ENCODE assay signal across 22 cellular contexts in genomic region chr1:230544758-230545157, GRCh38.
DNase-seq lines count a peak whose midpoint lies in the region; ATAC-seq, FAIRE-seq and TF ChIP-seq lines count a peak whose summit lies in the region.
"Had no signal": no experiment of that assay in that cellular context is flagged by ENCODE, and none has a peak within 500 bp of the region (broad histone marks: within the 10 kb centered on the region; RNA-seq: fewer than 3 reads in every experiment).

No MANE protein-coding gene starts in this region.

- no peaks in the 10 kb centered on the region for H3K79me2 ChIP-seq in HepG2 (ENCODE audit: insufficient read depth, low read length)

- POLR2A ChIA-PET in HepG2 (lab: Yijun Ruan, JAX) (no interaction called here), WTC11 (lab: Charles Lee) (no interaction called here)

- TF ChIP-seq CTCF in HepG2 (CRISPR knock-in tag; IDR thresholded peaks at IDR 0.05) (no peak), right lobe of liver (IDR thresholded peaks at IDR 0.05) (no peak), WTC11 (IDR thresholded peaks at IDR 0.05) (no peak)

- CTCF ChIA-PET in HepG2 (lab: Yijun Ruan, JAX; ENCODE audit: low intra/inter-chr PET ratio, low total read pairs) = no interaction called here
- CTCF ChIA-PET in WTC11 (lab: Charles Lee) = no interaction called here

- H3K36me3 ChIP-seq in HepG2 (replicated peaks in 1 of 2; ENCODE audit: control insufficient read depth in 1 of 2, insufficient read depth in 2 of 2, low read length in 2 of 2) (no peaks in the 10 kb centered on the region), right lobe of liver (no peaks in the 10 kb centered on the region)
- H3K36me3 ChIP-seq: BE2C; BLaER1 treated with 17β-estradiol and CSF1 and Interleukin-3, amounts not matched to agents 10 nM and 100 nM had no signal

- no peaks in the 10 kb centered on the region for H4K20me1 ChIP-seq in HepG2 (ENCODE audit: insufficient read depth, low read length)
- H4K20me1 ChIP-seq: BLaER1 treated with 17β-estradiol and CSF1 and Interleukin-3, amounts not matched to agents 10 nM and 100 nM had no signal

- no peak overlapping the region for H3K27ac Mint-ChIP-seq in WTC11
- H3K27ac Mint-ChIP-seq: CD4-positive, alpha-beta T cell; GM23338; H9 had no signal

- H3K4me1 Mint-ChIP-seq in WTC11 = no peaks in the 10 kb centered on the region
- H3K4me1 Mint-ChIP-seq: CD8-positive, alpha-beta memory T cell had no signal

- in situ Hi-C loops in HepG2 (cut with HindIII; ENCODE audit: extremely low pct_ligation_motif_present, low pct_unique_long_range_greater_than_20kb) = no loop called here

- DNase-seq in HepG2 (ENCODE audit: low spot score) (no peak), right lobe of liver (no peak), WTC11 (ENCODE audit: low spot score) (no peak), erythroblast (lab: John Stamatoyannopoulos, UW) (peak; percentile 5 to 9), dedifferentiated amniotic fluid mesenchymal stem cell (ENCODE audit: extremely low spot score) (no peak), NCI-H1092 treated with DMSO at 0.1 percent for 48 hours (lab: John Stamatoyannopoulos, UW) (no peak)
- DNase-seq: ACHN; AML-193; BE2C; CD4-positive, alpha-beta T cell; CD8-positive, alpha-beta memory T cell; DMS 273 treated with DMSO at 0.1 percent for 48 hours; DND-41; H9 had no signal

- H3K27me3 Mint-ChIP-seq in WTC11 (ENCODE audit: low read depth) = peaks cover 3% of the 10 kb centered on the region; the same call in 1 of the 2 replicates

- H3K4me3 ChIP-seq in HepG2 (replicated peaks in 1 of 3; ENCODE audit: insufficient read depth in 1 of 3, low read depth in 2 of 3, low read length in 3 of 3) (no peak overlapping the region), right lobe of liver (no peak overlapping the region)
- H3K4me3 ChIP-seq: BLaER1 treated with 17β-estradiol and CSF1 and Interleukin-3, amounts not matched to agents 10 nM and 100 nM; GM12878; GM23338 had no signal

- H3K9me3 ChIP-seq in HepG2 (ENCODE audit: low read length) = no peaks in the 10 kb centered on the region
- H3K9me3 ChIP-seq in right lobe of liver = no peaks in the 10 kb centered on the region
- H3K9me3 ChIP-seq: BE2C; BLaER1 treated with 17β-estradiol and CSF1 and Interleukin-3, amounts not matched to agents 10 nM and 100 nM had no signal

- no peak overlapping the region for H3K9ac ChIP-seq in HepG2 (ENCODE audit: insufficient read depth, low read depth, low read length)
- H3K9ac ChIP-seq: BLaER1 treated with 17β-estradiol and CSF1 and Interleukin-3, amounts not matched to agents 10 nM and 100 nM had no signal

- intact Hi-C loops in HepG2 (cut with micrococcal nuclease; ENCODE audit: unreplicated experiment) = no loop called here
- intact Hi-C loops in right lobe of liver (cut with DNase I) = no loop called here

- no TSS peak for BruUV-seq in HepG2 (replicated peaks; lab: Mats Ljungman, UMichigan)

- H2AFZ ChIP-seq in HepG2 (ENCODE audit: low read length) = no peak overlapping the region
- H2AFZ ChIP-seq: GM23338 had no signal

- H3K4me1 ChIP-seq in HepG2 (ENCODE audit: insufficient read depth, low read length) = no peaks in the 10 kb centered on the region
- H3K4me1 ChIP-seq in right lobe of liver = no peaks in the 10 kb centered on the region
- H3K4me1 ChIP-seq: BE2C had no signal

- no peak overlapping the region for H3K4me2 ChIP-seq in HepG2 (ENCODE audit: low read depth, low read length)
- H3K4me2 ChIP-seq: BLaER1 treated with 17β-estradiol and CSF1 and Interleukin-3, amounts not matched to agents 10 nM and 100 nM; GM23338 had no signal

- no peaks in the 10 kb centered on the region for H3K36me3 Mint-ChIP-seq in WTC11
- H3K36me3 Mint-ChIP-seq: CD14-positive monocyte; CD8-positive, alpha-beta memory T cell had no signal

- no peak overlapping the region for H3K27ac ChIP-seq in HepG2 (ENCODE audit: extremely low read length, insufficient read depth, low read length)
- H3K27ac ChIP-seq in right lobe of liver = no peak overlapping the region
- H3K27ac ChIP-seq: BLaER1 treated with 17β-estradiol and CSF1 and Interleukin-3, amounts not matched to agents 10 nM and 100 nM had no signal

- H3K9me3 Mint-ChIP-seq in WTC11 = no peaks in the 10 kb centered on the region
- H3K9me3 Mint-ChIP-seq: CD4-positive, alpha-beta T cell; CD8-positive, alpha-beta memory T cell; GM23338; H9 had no signal

- H3K27me3 ChIP-seq in HepG2 (ENCODE audit: control insufficient read depth in 1 of 2, insufficient read depth in 2 of 2, low read length in 2 of 2) = no peaks in the 10 kb centered on the region
- H3K27me3 ChIP-seq in right lobe of liver = no peaks in the 10 kb centered on the region
- H3K27me3 ChIP-seq: BE2C; BLaER1 treated with 17β-estradiol and CSF1 and Interleukin-3, amounts not matched to agents 10 nM and 100 nM had no signal

- TF ChIP-seq EP300 in HepG2 (IDR thresholded peaks at IDR 0.05; ENCODE audit: low read depth in 2 of 2, low read length in 2 of 2) (no peak), HepG2 (CRISPR knock-in tag; IDR thresholded peaks at IDR 0.05; ENCODE audit: borderline replicate concordance) (no peak)

- ATAC-seq in HepG2 = no peak
- no peak for ATAC-seq in right lobe of liver
- no peak for ATAC-seq in WTC11
- ATAC-seq in GM18868 (IDR thresholded peaks at IDR 0.05; ENCODE audit: unreplicated experiment) = no peak
- ATAC-seq: GM12878, GM23338, HCT116 had no signal

- no peak overlapping the region for H3K4me3 Mint-ChIP-seq in WTC11
- H3K4me3 Mint-ChIP-seq: CD14-positive monocyte; CD4-positive, alpha-beta T cell; CD8-positive, alpha-beta memory T cell; GM23338; H9 had no signal

- TF ChIP-seq POLR2A in HepG2 (IDR thresholded peaks at IDR 0.05; ENCODE audit: insufficient read depth in 1 of 2, low read depth in 2 of 2, low read length in 2 of 2) (no peak), right lobe of liver (IDR thresholded peaks at IDR 0.05) (no peak), erythroblast (IDR thresholded peaks at IDR 0.05; ENCODE audit: low read length) (no peak)

- no peak for TF ChIP-seq RAD21 in HepG2 (CRISPR knock-in tag; IDR thresholded peaks at IDR 0.05)

- no peak for FAIRE-seq in HepG2 (lab: Jason Lieb, UNC)
- FAIRE-seq: D721Med, G401.6, GM12878 had no signal

TF ChIP-seq in HepG2, 621 proteins besides CTCF, POLR2A, EP300 and RAD21 (continues in another document):
- TF ChIP-seq NFE2L2 (IDR thresholded peaks at IDR 0.05; ENCODE audit: low read length) = peak; percentile 85
- TF ChIP-seq MAFK (conservative IDR thresholded peaks at IDR 0.05 in 1 of 2, IDR thresholded peaks at IDR 0.05 in 1 of 2; ENCODE audit: low read length in 2 of 2) = 0 out of 4 replicates have a peak, but pooled peaks of 1 of the 2 experiments have one; percentile 18
- no peak for TF ChIP-seq ZC3H13 (CRISPR knock-in tag; IDR thresholded peaks at IDR 0.05)
- no peak for TF ChIP-seq STAT5B (CRISPR knock-in tag; IDR thresholded peaks at IDR 0.05)

TF ChIP-seq in WTC11, 78 proteins besides CTCF, POLR2A, EP300 and RAD21:
- TF ChIP-seq NFE2L1 (CRISPR knock-in tag; IDR thresholded peaks at IDR 0.05) = 0 out of 2 replicates have a peak, but pooled peaks have one; percentile 27
- TF ChIP-seq, protein P1, sequence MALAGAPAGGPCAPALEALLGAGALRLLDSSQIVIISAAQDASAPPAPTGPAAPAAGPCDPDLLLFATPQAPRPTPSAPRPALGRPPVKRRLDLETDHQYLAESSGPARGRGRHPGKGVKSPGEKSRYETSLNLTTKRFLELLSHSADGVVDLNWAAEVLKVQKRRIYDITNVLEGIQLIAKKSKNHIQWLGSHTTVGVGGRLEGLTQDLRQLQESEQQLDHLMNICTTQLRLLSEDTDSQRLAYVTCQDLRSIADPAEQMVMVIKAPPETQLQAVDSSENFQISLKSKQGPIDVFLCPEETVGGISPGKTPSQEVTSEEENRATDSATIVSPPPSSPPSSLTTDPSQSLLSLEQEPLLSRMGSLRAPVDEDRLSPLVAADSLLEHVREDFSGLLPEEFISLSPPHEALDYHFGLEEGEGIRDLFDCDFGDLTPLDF (CRISPR knock-in tag; IDR thresholded peaks at IDR 0.05) = no peak

Comparison
In these comparisons a context has a peak if more than half of its experiments do, and no peak if none do; other contexts are left out.
1. DNase-seq: peak in erythroblast (2 of 2); none in HepG2 (single experiment), right lobe of liver (0 of 3), WTC11 (single experiment), dedifferentiated amniotic fluid mesenchymal stem cell (single experiment) and NCI-H1092 treated with DMSO at 0.1 percent for 48 hours (single experiment).
2. Of the 50 proteins assayed by ChIP-seq in both HepG2 and WTC11: peak only in HepG2: none; only in WTC11: NFE2L1; in both: none; in neither: 49.